16 cellular contexts compared by ENCODE assay signal in the genomic region with DNA sequence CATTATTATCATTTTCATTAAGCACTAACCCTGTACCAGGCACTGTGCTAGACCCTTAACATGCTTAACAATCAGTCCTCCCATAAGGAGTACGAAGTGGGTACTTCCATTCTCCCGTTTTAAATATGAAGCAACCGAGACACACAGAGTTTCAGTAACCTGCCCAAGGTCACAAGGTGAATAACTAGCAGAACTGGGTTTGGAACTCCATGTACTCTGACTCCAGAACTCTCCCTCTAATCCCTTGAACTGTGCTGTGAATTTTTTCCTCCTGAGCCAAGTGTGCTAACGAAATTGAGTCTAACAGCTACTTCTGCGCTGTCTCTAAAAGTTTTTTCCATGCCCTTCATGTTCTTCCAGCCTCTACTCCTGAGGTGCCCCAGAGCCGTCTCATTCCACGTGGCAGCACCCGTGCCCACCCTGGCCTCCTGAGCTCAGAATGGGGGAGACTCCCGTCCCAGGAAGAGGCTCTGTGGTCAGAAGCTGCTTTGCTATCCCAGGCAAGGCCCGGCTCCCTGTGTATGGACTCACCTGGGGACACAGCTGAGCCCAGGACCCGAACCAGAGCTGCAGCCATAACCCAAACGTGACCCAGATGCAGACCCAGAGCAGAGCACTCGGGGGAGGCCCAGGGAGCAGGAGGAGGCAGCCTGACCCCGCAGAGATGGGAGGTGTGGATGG. TPM values are rescaled to one million over a fixed set of nuclear protein-coding genes. Genes with fewer than 3 reads are reported as not detected.
"Had no signal": no experiment of that assay in that cellular context is flagged by ENCODE, and none has a peak within 500 bp of the region (broad histone marks: within the 10 kb centered on the region; RNA-seq: fewer than 3 reads in every experiment).

No MANE protein-coding gene starts in this region.

- H3K36me3 ChIP-seq: adrenal gland, colonic mucosa, neural progenitor cell, thoracic aorta had no signal

- H3K79me2 ChIP-seq: hepatocyte had no signal

- H3K9ac ChIP-seq: neural progenitor cell had no signal

- H3K4me2 ChIP-seq: hepatocyte, neural progenitor cell had no signal

- FAIRE-seq: urothelium cell line had no signal

- H3K27me3 ChIP-seq: adrenal gland had no signal

- H3K27ac ChIP-seq: adrenal gland, colonic mucosa, hepatocyte, neural progenitor cell, thoracic aorta had no signal

- H3K9me3 ChIP-seq: adrenal gland, colonic mucosa, thoracic aorta had no signal

- DNase-seq: activated CD4-positive, alpha-beta memory T cell treated with anti-CD3 and anti-CD28 coated beads, Interleukin-2, amount 10 ng/mL, durations not matched to agents 7 days and 5 days; activated CD4-positive, alpha-beta T cell treated with anti-CD3 and anti-CD28 coated beads for 1 hour; activated naive CD4-positive, alpha-beta T cell treated with anti-CD3 and anti-CD28 coated beads, Interleukin-2, amount 50 U/mL, for 16 hours; activated T-cell treated with anti-CD3 and anti-CD28 coated beads for 4 hours; caudate nucleus; colonic mucosa; effector CD4-positive, alpha-beta T cell; left ventricle myocardium superior; mesendoderm; SW 1271 had no signal

- H3K4me1 ChIP-seq: adrenal gland, colonic mucosa had no signal

- H3K4me3 ChIP-seq: adrenal gland, colonic mucosa, hepatocyte, neural progenitor cell, thoracic aorta had no signal

- ATAC-seq: left ventricle myocardium superior, right cardiac atrium had no signal

- H2AFZ ChIP-seq: hepatocyte, neural progenitor cell had no signal

RNA-seq across cellular contexts. Expression of a gene that starts 8.6 kb away (rescaled TPM):
- total RNA-seq: activated CD4-positive, alpha-beta memory T cell treated with anti-CD3 and anti-CD28 coated beads, Interleukin-2, amount 10 ng/mL, durations not matched to agents 7 days and 5 days had no signal
